Comparison of ENCODE assay signal across 14 cellular contexts in genomic region chr4:126023946-126024345, GRCh38.
"Had no signal": no experiment of that assay in that cellular context is flagged by ENCODE, and none has a peak within 500 bp of the region (broad histone marks: within the 10 kb centered on the region; RNA-seq: fewer than 3 reads in every experiment).

No MANE protein-coding gene starts in this region.

- H3K9ac ChIP-seq: parathyroid adenoma had no signal

- H3K9me3 ChIP-seq: left lung, neutrophil had no signal

- H3K4me1 ChIP-seq: left lung, parathyroid adenoma had no signal

- ATAC-seq: activated naive CD4-positive, alpha-beta T cell treated with anti-CD3 and anti-CD28 coated beads, Interleukin-2, amount 50 U/mL, for 72 hours; left lung; naive thymus-derived CD8-positive, alpha-beta T cell; stimulated activated naive B cell treated with anti-CD40 and anti-IgM and Interleukin-4, amounts not matched to agents 10 μg/mL and 1 μg/mL and 100 μg/mL, for 72 hours had no signal

- H2AFZ ChIP-seq: parathyroid adenoma had no signal

- DNase-seq: activated CD4-positive, alpha-beta T cell treated with anti-CD3 and anti-CD28 coated beads, Interleukin-2, amount 50 U/mL, for 4 hours; activated gamma-delta T cell treated with Interleukin-2 at 50 U/mL for 16 hours; endodermal cell; erythroblast; hypothalamus; islet precursor cell; left lung; naive thymus-derived CD8-positive, alpha-beta T cell; stimulated activated naive B cell treated with anti-CD40 and anti-IgM and Interleukin-4, amounts not matched to agents 10 μg/mL and 1 μg/mL and 100 μg/mL, for 72 hours; SW 1271 had no signal

- H3K4me3 ChIP-seq: cardiac muscle cell, left lung had no signal

- H3K27ac ChIP-seq: cardiac muscle cell, left lung, neutrophil, parathyroid adenoma had no signal

- H3K79me2 ChIP-seq: parathyroid adenoma had no signal

- H3K36me3 ChIP-seq: cardiac muscle cell, left lung, neutrophil had no signal

- H3K27me3 ChIP-seq: cardiac muscle cell, left lung, neutrophil had no signal
